Comparison of ENCODE assay signal across 26 cellular contexts in genomic region chr2:11805920-11806319, GRCh38.
"Had no signal": no experiment of that assay in that cellular context is flagged by ENCODE, and none has a peak within 500 bp of the region (broad histone marks: within the 10 kb centered on the region; RNA-seq: fewer than 3 reads in every experiment).

No MANE protein-coding gene starts in this region.

- H3K4me1 ChIP-seq: foreskin keratinocyte, left lung, upper lobe of right lung had no signal

- H3K4me3 ChIP-seq: adrenal gland, ascending aorta, hepatocyte, left lung, lung, sigmoid colon, smooth muscle cell, upper lobe of right lung had no signal

- DNase-seq: activated CD4-positive, alpha-beta T cell treated with anti-CD3 and anti-CD28 coated beads, Interleukin-2, amount 10 ng/mL, durations not matched to agents 24 days and 14 days; activated CD8-positive, alpha-beta T cell treated with anti-CD3 and anti-CD28 coated beads, Interleukin-2, amount 10 ng/mL, durations not matched to agents 7 days and 5 days; activated gamma-delta T cell treated with Interleukin-2 at 50 U/mL for 16 hours; brain microvascular endothelial cell; caudate nucleus; dermis blood vessel endothelial cell; effector CD8-positive, alpha-beta T cell; foreskin keratinocyte; kidney glomerular epithelial cell; left lung; occipital lobe; sigmoid colon; stimulated activated CD4-positive, alpha-beta T cell treated with anti-CD3 and anti-CD28 coated beads, Interleukin-2, amount 100 ng/mL, for 48 hours; stimulated activated CD8-positive, alpha-beta memory T cell treated with anti-CD3 and anti-CD28 coated beads, Interleukin-4, amount 100 ng/mL, for 48 hours; stimulated activated naive CD4-positive, alpha-beta T cell; upper lobe of right lung had no signal

- H3K4me3 Mint-ChIP-seq: activated CD4-positive, alpha-beta T cell treated with anti-CD3 and anti-CD28 coated beads, Interleukin-2, amount 10 ng/mL, durations not matched to agents 24 days and 14 days; activated CD8-positive, alpha-beta T cell treated with anti-CD3 and anti-CD28 coated beads, Interleukin-2, amount 10 ng/mL, durations not matched to agents 7 days and 5 days; activated naive CD8-positive, alpha-beta T cell; T-helper 2 cell treated with Interferon-gamma antibody and Interleukin-4, amounts not matched to agents 5 μg/mL and 100 μg/mL, for 36 hours had no signal

- H3K9me3 Mint-ChIP-seq: activated CD4-positive, alpha-beta T cell treated with anti-CD3 and anti-CD28 coated beads, Interleukin-2, amount 10 ng/mL, durations not matched to agents 24 days and 14 days; T-helper 2 cell treated with Interferon-gamma antibody and Interleukin-4, amounts not matched to agents 5 μg/mL and 100 μg/mL, for 36 hours had no signal

- H3K9me3 ChIP-seq: adrenal gland, ascending aorta, left lung, sigmoid colon, upper lobe of right lung had no signal

- H3K27ac ChIP-seq: adrenal gland, ascending aorta, brain microvascular endothelial cell, foreskin keratinocyte, hepatocyte, left lung, sigmoid colon, upper lobe of right lung, VCaP had no signal

- H3K27me3 ChIP-seq: adrenal gland, ascending aorta, brain microvascular endothelial cell, foreskin keratinocyte, hepatocyte, left lung, sigmoid colon, upper lobe of right lung had no signal

- H3K4me2 ChIP-seq: hepatocyte, smooth muscle cell had no signal

- H3K27ac Mint-ChIP-seq: activated CD4-positive, alpha-beta T cell treated with anti-CD3 and anti-CD28 coated beads, Interleukin-2, amount 10 ng/mL, durations not matched to agents 24 days and 14 days; activated CD8-positive, alpha-beta T cell treated with anti-CD3 and anti-CD28 coated beads, Interleukin-2, amount 10 ng/mL, durations not matched to agents 7 days and 5 days; activated naive CD8-positive, alpha-beta T cell; T-helper 2 cell treated with Interferon-gamma antibody and Interleukin-4, amounts not matched to agents 5 μg/mL and 100 μg/mL, for 36 hours had no signal

- H2AFZ ChIP-seq: hepatocyte had no signal

- ATAC-seq: activated CD4-positive, CD25-positive, alpha-beta regulatory T cell treated with anti-CD3 and anti-CD28 coated beads, Interleukin-2, amount 50 U/mL, for 24 hours; activated CD8-positive, alpha-beta T cell treated with anti-CD3 and anti-CD28 coated beads, Interleukin-2, amount 10 ng/mL, durations not matched to agents 7 days and 5 days; foreskin keratinocyte; left lung; SK-N-SH treated with all-trans-retinoic acid at 6 μM for 48 hours; upper lobe of right lung had no signal

- H3K27me3 Mint-ChIP-seq: activated CD4-positive, alpha-beta T cell treated with anti-CD3 and anti-CD28 coated beads, Interleukin-2, amount 10 ng/mL, durations not matched to agents 24 days and 14 days; activated naive CD8-positive, alpha-beta T cell had no signal
